1 cellular context compared by ENCODE assay signal in the genomic region with DNA sequence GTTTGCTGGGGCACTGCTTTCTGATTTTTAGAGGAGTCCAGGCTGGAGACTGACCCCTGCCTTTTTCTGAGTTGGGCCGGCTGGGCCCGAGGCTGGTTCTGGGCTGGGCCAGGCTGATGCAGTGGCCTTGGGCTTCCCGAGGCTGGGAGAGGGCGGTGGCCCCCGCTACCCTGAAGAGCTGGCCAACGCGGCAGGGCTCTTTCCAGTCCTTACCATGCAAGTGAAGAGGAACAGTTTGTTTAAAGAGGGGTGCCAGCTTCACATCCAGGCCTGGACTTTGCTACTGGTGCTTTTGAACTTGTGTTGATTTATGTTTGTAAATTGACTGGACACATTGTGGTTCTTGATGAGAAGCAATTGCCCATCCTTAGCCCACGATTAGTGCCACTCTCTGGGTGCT.
TF ChIP-seq lines count a peak whose summit lies in the region.

No MANE protein-coding gene starts in this region.

TF ChIP-seq in HepG2, 621 proteins besides CTCF, POLR2A, EP300 and RAD21 (continued from another document and continues in another):
- no peak for TF ChIP-seq FOXP1 (IDR thresholded peaks at IDR 0.05)
- TF ChIP-seq FOXP1 (CRISPR knock-in tag; IDR thresholded peaks at IDR 0.05), result peak; percentile 30; the same call in 1 of the 2 replicates
- TF ChIP-seq, protein P1, sequence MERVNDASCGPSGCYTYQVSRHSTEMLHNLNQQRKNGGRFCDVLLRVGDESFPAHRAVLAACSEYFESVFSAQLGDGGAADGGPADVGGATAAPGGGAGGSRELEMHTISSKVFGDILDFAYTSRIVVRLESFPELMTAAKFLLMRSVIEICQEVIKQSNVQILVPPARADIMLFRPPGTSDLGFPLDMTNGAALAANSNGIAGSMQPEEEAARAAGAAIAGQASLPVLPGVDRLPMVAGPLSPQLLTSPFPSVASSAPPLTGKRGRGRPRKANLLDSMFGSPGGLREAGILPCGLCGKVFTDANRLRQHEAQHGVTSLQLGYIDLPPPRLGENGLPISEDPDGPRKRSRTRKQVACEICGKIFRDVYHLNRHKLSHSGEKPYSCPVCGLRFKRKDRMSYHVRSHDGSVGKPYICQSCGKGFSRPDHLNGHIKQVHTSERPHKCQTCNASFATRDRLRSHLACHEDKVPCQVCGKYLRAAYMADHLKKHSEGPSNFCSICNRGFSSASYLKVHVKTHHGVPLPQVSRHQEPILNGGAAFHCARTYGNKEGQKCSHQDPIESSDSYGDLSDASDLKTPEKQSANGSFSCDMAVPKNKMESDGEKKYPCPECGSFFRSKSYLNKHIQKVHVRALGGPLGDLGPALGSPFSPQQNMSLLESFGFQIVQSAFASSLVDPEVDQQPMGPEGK (CRISPR knock-in tag; IDR thresholded peaks at IDR 0.05), result peak; percentile 87
- TF ChIP-seq TAF1 (CRISPR knock-in tag; IDR thresholded peaks at IDR 0.05), result no peak
- TF ChIP-seq POGZ (CRISPR knock-in tag; IDR thresholded peaks at IDR 0.05), result peak; percentile 49; the same call in 1 of the 2 replicates
- TF ChIP-seq LCORL (IDR thresholded peaks at IDR 0.05), result no peak
- peak; percentile 55; the same call in 1 of the 2 replicates for TF ChIP-seq LCORL (CRISPR knock-in tag; IDR thresholded peaks at IDR 0.05)
- peak; percentile 80 for TF ChIP-seq HNF4A (CRISPR knock-in tag; IDR thresholded peaks at IDR 0.05)
- TF ChIP-seq, protein P2, sequence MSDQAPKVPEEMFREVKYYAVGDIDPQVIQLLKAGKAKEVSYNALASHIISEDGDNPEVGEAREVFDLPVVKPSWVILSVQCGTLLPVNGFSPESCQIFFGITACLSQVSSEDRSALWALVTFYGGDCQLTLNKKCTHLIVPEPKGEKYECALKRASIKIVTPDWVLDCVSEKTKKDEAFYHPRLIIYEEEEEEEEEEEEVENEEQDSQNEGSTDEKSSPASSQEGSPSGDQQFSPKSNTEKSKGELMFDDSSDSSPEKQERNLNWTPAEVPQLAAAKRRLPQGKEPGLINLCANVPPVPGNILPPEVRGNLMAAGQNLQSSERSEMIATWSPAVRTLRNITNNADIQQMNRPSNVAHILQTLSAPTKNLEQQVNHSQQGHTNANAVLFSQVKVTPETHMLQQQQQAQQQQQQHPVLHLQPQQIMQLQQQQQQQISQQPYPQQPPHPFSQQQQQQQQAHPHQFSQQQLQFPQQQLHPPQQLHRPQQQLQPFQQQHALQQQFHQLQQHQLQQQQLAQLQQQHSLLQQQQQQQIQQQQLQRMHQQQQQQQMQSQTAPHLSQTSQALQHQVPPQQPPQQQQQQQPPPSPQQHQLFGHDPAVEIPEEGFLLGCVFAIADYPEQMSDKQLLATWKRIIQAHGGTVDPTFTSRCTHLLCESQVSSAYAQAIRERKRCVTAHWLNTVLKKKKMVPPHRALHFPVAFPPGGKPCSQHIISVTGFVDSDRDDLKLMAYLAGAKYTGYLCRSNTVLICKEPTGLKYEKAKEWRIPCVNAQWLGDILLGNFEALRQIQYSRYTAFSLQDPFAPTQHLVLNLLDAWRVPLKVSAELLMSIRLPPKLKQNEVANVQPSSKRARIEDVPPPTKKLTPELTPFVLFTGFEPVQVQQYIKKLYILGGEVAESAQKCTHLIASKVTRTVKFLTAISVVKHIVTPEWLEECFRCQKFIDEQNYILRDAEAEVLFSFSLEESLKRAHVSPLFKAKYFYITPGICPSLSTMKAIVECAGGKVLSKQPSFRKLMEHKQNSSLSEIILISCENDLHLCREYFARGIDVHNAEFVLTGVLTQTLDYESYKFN (CRISPR knock-in tag; conservative IDR thresholded peaks at IDR 0.05), result peak; percentile 40; the same call in 1 of the 2 replicates
- peak; percentile 16 for TF ChIP-seq ASH2L (IDR thresholded peaks at IDR 0.05; ENCODE audit: insufficient read length, low read depth, low read length)
- no peak for TF ChIP-seq CEBPG (CRISPR knock-in tag; IDR thresholded peaks at IDR 0.05)
- peak; percentile 90; the same call in 1 of the 2 replicates for TF ChIP-seq ZBED4 (CRISPR knock-in tag; IDR thresholded peaks at IDR 0.05; ENCODE audit: borderline replicate concordance)
- TF ChIP-seq MED1 (CRISPR knock-in tag; IDR thresholded peaks at IDR 0.05), result peak; percentile 47; the same call in 1 of the 2 replicates
- 0 out of 2 replicates have a peak, but pooled peaks have one; percentile 6 for TF ChIP-seq ZNF629 (CRISPR knock-in tag; conservative IDR thresholded peaks at IDR 0.05)
- TF ChIP-seq, protein P3, sequence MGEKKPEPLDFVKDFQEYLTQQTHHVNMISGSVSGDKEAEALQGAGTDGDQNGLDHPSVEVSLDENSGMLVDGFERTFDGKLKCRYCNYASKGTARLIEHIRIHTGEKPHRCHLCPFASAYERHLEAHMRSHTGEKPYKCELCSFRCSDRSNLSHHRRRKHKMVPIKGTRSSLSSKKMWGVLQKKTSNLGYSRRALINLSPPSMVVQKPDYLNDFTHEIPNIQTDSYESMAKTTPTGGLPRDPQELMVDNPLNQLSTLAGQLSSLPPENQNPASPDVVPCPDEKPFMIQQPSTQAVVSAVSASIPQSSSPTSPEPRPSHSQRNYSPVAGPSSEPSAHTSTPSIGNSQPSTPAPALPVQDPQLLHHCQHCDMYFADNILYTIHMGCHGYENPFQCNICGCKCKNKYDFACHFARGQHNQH (CRISPR knock-in tag; IDR thresholded peaks at IDR 0.05), result 0 out of 2 replicates have a peak, but pooled peaks have one; percentile 35
- TF ChIP-seq SOX13 (IDR thresholded peaks at IDR 0.05), result no peak
- peak in 1 of 2 experiments; percentile 35; a peak in 1 of 4 replicates for TF ChIP-seq SOX13 (CRISPR knock-in tag; conservative IDR thresholded peaks at IDR 0.05 in 1 of 2, IDR thresholded peaks at IDR 0.05 in 1 of 2)
- no peak for TF ChIP-seq FIP1L1 (IDR thresholded peaks at IDR 0.05; ENCODE audit: borderline replicate concordance, insufficient read depth, low read depth, low read length)
- peak; percentile 66; the same call in 1 of the 2 replicates for TF ChIP-seq TCF7 (IDR thresholded peaks at IDR 0.05; ENCODE audit: low read depth)
- TF ChIP-seq ZNF644 (CRISPR knock-in tag; IDR thresholded peaks at IDR 0.05; ENCODE audit: low read depth), result 0 out of 2 replicates have a peak, but pooled peaks have one; percentile 14
- TF ChIP-seq GABPB1 (CRISPR knock-in tag; IDR thresholded peaks at IDR 0.05), result 0 out of 2 replicates have a peak, but pooled peaks have one; percentile 30
- no peak for TF ChIP-seq CBX1 (IDR thresholded peaks at IDR 0.05; ENCODE audit: low read depth)
- TF ChIP-seq ARID5B (CRISPR knock-in tag; IDR thresholded peaks at IDR 0.05), result peak; percentile 53
- TF ChIP-seq, protein P4, sequence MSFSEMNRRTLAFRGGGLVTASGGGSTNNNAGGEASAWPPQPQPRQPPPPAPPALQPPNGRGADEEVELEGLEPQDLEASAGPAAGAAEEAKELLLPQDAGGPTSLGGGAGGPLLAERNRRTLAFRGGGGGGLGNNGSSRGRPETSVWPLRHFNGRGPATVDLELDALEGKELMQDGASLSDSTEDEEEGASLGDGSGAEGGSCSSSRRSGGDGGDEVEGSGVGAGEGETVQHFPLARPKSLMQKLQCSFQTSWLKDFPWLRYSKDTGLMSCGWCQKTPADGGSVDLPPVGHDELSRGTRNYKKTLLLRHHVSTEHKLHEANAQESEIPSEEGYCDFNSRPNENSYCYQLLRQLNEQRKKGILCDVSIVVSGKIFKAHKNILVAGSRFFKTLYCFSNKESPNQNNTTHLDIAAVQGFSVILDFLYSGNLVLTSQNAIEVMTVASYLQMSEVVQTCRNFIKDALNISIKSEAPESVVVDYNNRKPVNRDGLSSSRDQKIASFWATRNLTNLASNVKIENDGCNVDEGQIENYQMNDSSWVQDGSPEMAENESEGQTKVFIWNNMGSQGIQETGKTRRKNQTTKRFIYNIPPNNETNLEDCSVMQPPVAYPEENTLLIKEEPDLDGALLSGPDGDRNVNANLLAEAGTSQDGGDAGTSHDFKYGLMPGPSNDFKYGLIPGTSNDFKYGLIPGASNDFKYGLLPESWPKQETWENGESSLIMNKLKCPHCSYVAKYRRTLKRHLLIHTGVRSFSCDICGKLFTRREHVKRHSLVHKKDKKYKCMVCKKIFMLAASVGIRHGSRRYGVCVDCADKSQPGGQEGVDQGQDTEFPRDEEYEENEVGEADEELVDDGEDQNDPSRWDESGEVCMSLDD (CRISPR knock-in tag; IDR thresholded peaks at IDR 0.05; ENCODE audit: borderline replicate concordance), result peak; percentile 97; the same call in 1 of the 2 replicates
- TF ChIP-seq ZNF746 (CRISPR knock-in tag; IDR thresholded peaks at IDR 0.05), result peak; percentile 52; the same call in 1 of the 2 replicates
- peak; percentile 29; the same call in 1 of the 2 replicates for TF ChIP-seq FOXJ3 (CRISPR knock-in tag; IDR thresholded peaks at IDR 0.05; ENCODE audit: borderline replicate concordance)
- 0 out of 2 replicates have a peak, but pooled peaks have one; percentile 37 for TF ChIP-seq SOX5 (CRISPR knock-in tag; IDR thresholded peaks at IDR 0.05; ENCODE audit: borderline replicate concordance)
- no peak for TF ChIP-seq ZNF569 (CRISPR knock-in tag; IDR thresholded peaks at IDR 0.05; ENCODE audit: borderline replicate concordance)
- TF ChIP-seq, protein P5, sequence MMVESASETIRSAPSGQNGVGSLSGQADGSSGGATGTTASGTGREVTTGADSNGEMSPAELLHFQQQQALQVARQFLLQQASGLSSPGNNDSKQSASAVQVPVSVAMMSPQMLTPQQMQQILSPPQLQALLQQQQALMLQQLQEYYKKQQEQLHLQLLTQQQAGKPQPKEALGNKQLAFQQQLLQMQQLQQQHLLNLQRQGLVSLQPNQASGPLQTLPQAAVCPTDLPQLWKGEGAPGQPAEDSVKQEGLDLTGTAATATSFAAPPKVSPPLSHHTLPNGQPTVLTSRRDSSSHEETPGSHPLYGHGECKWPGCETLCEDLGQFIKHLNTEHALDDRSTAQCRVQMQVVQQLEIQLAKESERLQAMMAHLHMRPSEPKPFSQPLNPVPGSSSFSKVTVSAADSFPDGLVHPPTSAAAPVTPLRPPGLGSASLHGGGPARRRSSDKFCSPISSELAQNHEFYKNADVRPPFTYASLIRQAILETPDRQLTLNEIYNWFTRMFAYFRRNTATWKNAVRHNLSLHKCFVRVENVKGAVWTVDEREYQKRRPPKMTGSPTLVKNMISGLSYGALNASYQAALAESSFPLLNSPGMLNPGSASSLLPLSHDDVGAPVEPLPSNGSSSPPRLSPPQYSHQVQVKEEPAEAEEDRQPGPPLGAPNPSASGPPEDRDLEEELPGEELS (CRISPR knock-in tag; IDR thresholded peaks at IDR 0.05), result peak; percentile 69
- TF ChIP-seq SALL1 (CRISPR knock-in tag; IDR thresholded peaks at IDR 0.05), result peak; percentile 57; the same call in 1 of the 2 replicates
- TF ChIP-seq IRF2 (CRISPR knock-in tag; IDR thresholded peaks at IDR 0.05), result 0 out of 2 replicates have a peak, but pooled peaks have one; percentile 33
- TF ChIP-seq HNF4G (IDR thresholded peaks at IDR 0.05; ENCODE audit: borderline replicate concordance, low read depth, low read length), result peak; percentile 31; the same call in 1 of the 2 replicates
- no peak for TF ChIP-seq HNF4G (CRISPR knock-in tag; IDR thresholded peaks at IDR 0.05; ENCODE audit: borderline replicate concordance, low read depth)
- TF ChIP-seq SOX6 (IDR thresholded peaks at IDR 0.05), result no peak
- peak; percentile 48 for TF ChIP-seq SOX6 (CRISPR knock-in tag; IDR thresholded peaks at IDR 0.05)
- TF ChIP-seq, protein P6, sequence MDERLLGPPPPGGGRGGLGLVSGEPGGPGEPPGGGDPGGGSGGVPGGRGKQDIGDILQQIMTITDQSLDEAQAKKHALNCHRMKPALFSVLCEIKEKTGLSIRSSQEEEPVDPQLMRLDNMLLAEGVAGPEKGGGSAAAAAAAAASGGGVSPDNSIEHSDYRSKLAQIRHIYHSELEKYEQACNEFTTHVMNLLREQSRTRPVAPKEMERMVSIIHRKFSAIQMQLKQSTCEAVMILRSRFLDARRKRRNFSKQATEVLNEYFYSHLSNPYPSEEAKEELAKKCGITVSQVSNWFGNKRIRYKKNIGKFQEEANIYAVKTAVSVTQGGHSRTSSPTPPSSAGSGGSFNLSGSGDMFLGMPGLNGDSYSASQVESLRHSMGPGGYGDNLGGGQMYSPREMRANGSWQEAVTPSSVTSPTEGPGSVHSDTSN (CRISPR knock-in tag; IDR thresholded peaks at IDR 0.05), result no peak
